17 cellular contexts compared by ENCODE assay signal in the genomic region with DNA sequence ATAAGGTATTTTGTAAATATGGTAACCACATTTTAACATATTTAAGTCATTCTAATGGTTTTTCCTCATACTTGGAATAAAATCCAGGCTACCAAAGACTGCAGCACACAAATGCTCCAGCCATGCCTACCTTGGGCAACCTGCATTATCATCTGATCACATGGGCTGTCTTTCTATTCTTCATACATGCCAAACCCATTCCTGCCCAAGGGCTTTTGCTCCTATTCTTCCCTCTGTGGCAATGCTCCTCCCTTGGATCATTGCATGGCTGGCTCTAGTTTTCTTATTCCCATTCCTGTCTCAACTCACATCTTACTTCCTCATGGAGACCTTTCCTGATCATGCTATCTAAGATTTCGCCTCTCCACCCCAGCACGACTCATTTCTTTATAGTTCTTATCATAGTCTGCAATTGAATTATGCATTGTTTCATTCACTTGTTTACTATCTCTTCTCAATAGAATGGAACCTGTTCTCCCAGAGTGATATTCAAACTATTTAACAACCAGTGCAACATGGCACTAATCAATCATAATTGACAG. TPM values are rescaled to one million over a fixed set of nuclear protein-coding genes. Genes with fewer than 3 reads are reported as not detected.
DNase-seq lines count a peak whose midpoint lies in the region; ATAC-seq and TF ChIP-seq lines count a peak whose summit lies in the region.
"Had no signal": no experiment of that assay in that cellular context is flagged by ENCODE, and none has a peak within 500 bp of the region (broad histone marks: within the 10 kb centered on the region; RNA-seq: fewer than 3 reads in every experiment).

No MANE protein-coding gene starts in this region.

- ATAC-seq in mucosa of descending colon (peak; percentile 74), GM19452 (IDR thresholded peaks at IDR 0.05; ENCODE audit: unreplicated experiment) (no peak)
- ATAC-seq: HCT116 had no signal

- no peaks in the 10 kb centered on the region for H3K9me3 Mint-ChIP-seq in endothelial cell (ENCODE audit: unreplicated experiment)
- peaks cover 8% of the 10 kb centered on the region for H3K9me3 Mint-ChIP-seq in progenitor cell of endocrine pancreas (ENCODE audit: low read depth)
- H3K9me3 Mint-ChIP-seq in T-helper 2 cell treated with Interferon-gamma antibody and Interleukin-4, amounts not matched to agents 5 μg/mL and 100 μg/mL, for 36 hours: no peaks in the 10 kb centered on the region

- H3K4me3 ChIP-seq in mucosa of descending colon: no peak overlapping the region

- no peaks in the 10 kb centered on the region for H3K36me3 ChIP-seq in mucosa of descending colon (ENCODE audit: low read depth)

- H3K27ac Mint-ChIP-seq in endothelial cell (ENCODE audit: unreplicated experiment) (peak overlapping the region; percentile 12), progenitor cell of endocrine pancreas (peak overlapping the region; percentile 57)
- H3K27ac Mint-ChIP-seq in T-helper 2 cell treated with Interferon-gamma antibody and Interleukin-4, amounts not matched to agents 5 μg/mL and 100 μg/mL, for 36 hours: no peak overlapping the region
- H3K27ac Mint-ChIP-seq: CD4-positive, alpha-beta T cell; HFFc6 had no signal

- H3K27me3 Mint-ChIP-seq in endothelial cell (ENCODE audit: unreplicated experiment): peaks cover 1% of the 10 kb centered on the region
- no peaks in the 10 kb centered on the region for H3K27me3 Mint-ChIP-seq in progenitor cell of endocrine pancreas
- H3K27me3 Mint-ChIP-seq in T-helper 2 cell treated with Interferon-gamma antibody and Interleukin-4, amounts not matched to agents 5 μg/mL and 100 μg/mL, for 36 hours (ENCODE audit: low read depth): no peaks in the 10 kb centered on the region

- H3K4me3 Mint-ChIP-seq in endothelial cell (ENCODE audit: unreplicated experiment) (no peak overlapping the region), progenitor cell of endocrine pancreas (ENCODE audit: low read depth) (peak overlapping the region; percentile 3)
- no peak overlapping the region for H3K4me3 Mint-ChIP-seq in T-helper 2 cell treated with Interferon-gamma antibody and Interleukin-4, amounts not matched to agents 5 μg/mL and 100 μg/mL, for 36 hours
- H3K4me3 Mint-ChIP-seq: CD4-positive, alpha-beta T cell; HFFc6 had no signal

- H3K9me3 ChIP-seq in mucosa of descending colon: no peaks in the 10 kb centered on the region
- H3K9me3 ChIP-seq: Caco-2 had no signal

- TF ChIP-seq CTCF in endothelial cell (IDR thresholded peaks at IDR 0.05; ENCODE audit: unreplicated experiment) (no peak), mucosa of descending colon (IDR thresholded peaks at IDR 0.05) (no peak), progenitor cell of endocrine pancreas (IDR thresholded peaks at IDR 0.05; ENCODE audit: unreplicated experiment) (no peak)

- H3K4me1 Mint-ChIP-seq in endothelial cell (ENCODE audit: unreplicated experiment) (peaks cover 38% of the 10 kb centered on the region), progenitor cell of endocrine pancreas (ENCODE audit: low read depth) (peaks cover 36% of the 10 kb centered on the region)
- H3K4me1 Mint-ChIP-seq in T-helper 2 cell treated with Interferon-gamma antibody and Interleukin-4, amounts not matched to agents 5 μg/mL and 100 μg/mL, for 36 hours (ENCODE audit: low read depth): no peaks in the 10 kb centered on the region

- H3K36me3 Mint-ChIP-seq in endothelial cell (ENCODE audit: low read depth, unreplicated experiment) (no peaks in the 10 kb centered on the region), progenitor cell of endocrine pancreas (ENCODE audit: insufficient read depth) (peaks cover 28% of the 10 kb centered on the region)
- no peaks in the 10 kb centered on the region for H3K36me3 Mint-ChIP-seq in T-helper 2 cell treated with Interferon-gamma antibody and Interleukin-4, amounts not matched to agents 5 μg/mL and 100 μg/mL, for 36 hours (ENCODE audit: low read depth)

- H3K4me1 ChIP-seq in mucosa of descending colon (ENCODE audit: low read depth): no peaks in the 10 kb centered on the region

- intact Hi-C loops in mucosa of descending colon (cut with DNase I, micrococcal nuclease): no loop called here

- DNase-seq in endothelial cell (ENCODE audit: low spot score) (no peak), mucosa of descending colon (peak in 1 of 3 donors; percentile 6), progenitor cell of endocrine pancreas (ENCODE audit: low spot score, unreplicated experiment) (no peak), AML-193 (lab: John Stamatoyannopoulos, UW) (no peak)
- DNase-seq in T-helper 2 cell treated with Interferon-gamma antibody and Interleukin-4, amounts not matched to agents 5 μg/mL and 100 μg/mL, for 36 hours (ENCODE audit: low spot score): no peak
- DNase-seq: ACHN; Caco-2; CD4-positive, alpha-beta T cell; DMS153; DMS79; GDM1; GOT3; H7; HFFc6; IMR-90 had no signal

RNA-seq across cellular contexts. Expression of gene C5orf46, which starts 54.9 kb away (rescaled TPM):
- total RNA-seq in endothelial cell (ENCODE audit: unreplicated experiment) (not detected), mucosa of descending colon (not detected), progenitor cell of endocrine pancreas (not detected in 2 replicates)
- total RNA-seq: Caco-2; CD4-positive, alpha-beta T cell; H7; HFFc6; IMR-90 had no signal
